Comparison of ENCODE assay signal across 19 cellular contexts in the genomic region with DNA sequence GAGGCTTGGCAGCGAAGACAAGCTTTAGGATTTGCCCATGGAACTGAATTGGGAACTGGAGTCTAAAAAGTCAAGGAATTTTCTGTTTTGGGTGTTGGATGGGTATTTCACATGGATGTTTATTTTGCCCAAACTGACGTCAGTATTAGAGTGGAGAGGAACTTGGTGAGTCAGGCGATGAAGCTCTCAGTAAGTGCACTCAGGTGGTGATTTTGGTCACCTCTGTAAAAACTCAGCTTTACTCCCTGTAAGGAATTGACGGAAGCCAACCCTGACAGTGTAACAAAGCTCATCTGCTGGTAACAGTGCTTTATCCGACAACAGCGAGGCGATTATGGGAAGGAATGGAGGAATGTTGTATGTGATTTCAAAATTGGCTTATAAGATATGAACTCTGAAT.
"Had no signal": no experiment of that assay in that cellular context is flagged by ENCODE, and none has a peak within 500 bp of the region (broad histone marks: within the 10 kb centered on the region; RNA-seq: fewer than 3 reads in every experiment).

No MANE protein-coding gene starts in this region.

- ATAC-seq: mucosa of descending colon; right lobe of liver; stimulated activated effector memory CD8-positive, alpha-beta T cell treated with anti-CD3 and anti-CD28 coated beads, Interleukin-12 subunit alpha, Interleukin-12 subunit beta, amount 100 ng/mL, for 72 hours had no signal

- DNase-seq: activated CD4-positive, alpha-beta memory T cell treated with anti-CD3 and anti-CD28 coated beads for 36 hours; activated CD4-positive, alpha-beta T cell treated with anti-CD3 and anti-CD28 coated beads, Interleukin-2, amount 10 ng/mL, durations not matched to agents 24 days and 14 days; activated CD4-positive, CD25-positive, alpha-beta regulatory T cell treated with anti-CD3 and anti-CD28 coated beads, Interleukin-2, amount 50 U/mL, for 72 hours; activated CD8-positive, alpha-beta memory T cell treated with anti-CD3 and anti-CD28 coated beads, Interleukin-2, amount 50 U/mL, for 4 hours; activated gamma-delta T cell; activated naive CD4-positive, alpha-beta T cell treated with anti-CD3 and anti-CD28 coated beads, Interleukin-2, amount 10 ng/mL, durations not matched to agents 7 days and 5 days; activated naive CD8-positive, alpha-beta T cell treated with anti-CD3 and anti-CD28 coated beads, Interleukin-2, amount 10 ng/mL, durations not matched to agents 7 days and 5 days; activated T-cell treated with anti-CD3 and anti-CD28 coated beads, Interleukin-2, amount 50 U/mL, for 1 hour; cortex of kidney; foreskin melanocyte; kidney glomerular epithelial cell; left ventricle myocardium inferior; mucosa of descending colon; right lobe of liver; stimulated activated CD4-positive, alpha-beta T cell treated with anti-CD3 and anti-CD28 coated beads, Interleukin-12 subunit alpha, Interleukin-12 subunit beta, amount 100 ng/mL, for 4 hours; stimulated activated CD4-positive, alpha-beta T cell treated with anti-CD3 and anti-CD28 coated beads, Interleukin-4, amount 100 ng/mL, for 1 hour; T-helper 2 cell; uterus had no signal
